29 cellular contexts compared by ENCODE assay signal in the genomic region with DNA sequence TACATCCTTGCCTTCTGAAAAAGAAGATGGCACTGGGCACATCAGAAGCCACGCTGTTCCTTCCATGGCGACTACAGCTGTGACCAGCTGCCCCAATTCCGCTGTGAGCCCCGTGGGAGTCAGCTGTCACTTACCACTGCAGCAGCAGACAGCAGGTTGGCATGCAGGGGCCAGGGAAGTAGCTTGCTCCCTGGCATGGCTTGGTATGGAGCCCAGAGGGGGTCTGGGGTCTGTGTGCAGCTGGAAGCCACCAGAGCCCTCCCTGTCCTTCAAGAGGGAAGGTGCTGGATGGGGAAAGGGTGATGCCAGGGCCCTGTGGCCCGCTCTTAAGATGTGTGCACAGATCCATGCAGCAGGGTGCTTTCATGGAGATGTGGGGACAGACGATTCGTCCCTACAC. TPM values are rescaled to one million over a fixed set of nuclear protein-coding genes. Genes with fewer than 3 reads are reported as not detected.
"Had no signal": no experiment of that assay in that cellular context is flagged by ENCODE, and none has a peak within 500 bp of the region (broad histone marks: within the 10 kb centered on the region; RNA-seq: fewer than 3 reads in every experiment).

No MANE protein-coding gene starts in this region.

- H3K9me3 ChIP-seq: heart right ventricle, thyroid gland, upper lobe of right lung had no signal

- H3K4me3 ChIP-seq: heart right ventricle, thyroid gland, upper lobe of right lung had no signal

- H3K27me3 ChIP-seq: brain microvascular endothelial cell, heart right ventricle, thyroid gland, upper lobe of right lung had no signal

- DNase-seq: activated CD4-positive, alpha-beta memory T cell treated with anti-CD3 and anti-CD28 coated beads for 36 hours; activated CD4-positive, alpha-beta T cell treated with anti-CD3 and anti-CD28 coated beads for 48 hours; activated CD4-positive, CD25-positive, alpha-beta regulatory T cell; activated gamma-delta T cell; activated naive CD4-positive, alpha-beta T cell treated with anti-CD3 and anti-CD28 coated beads, Interleukin-2, amount 50 U/mL, for 16 hours; activated T-cell treated with anti-CD3 and anti-CD28 coated beads, Interleukin-2, amount 50 U/mL, for 72 hours; brain microvascular endothelial cell; central memory CD4-positive, alpha-beta T cell; dermis blood vessel endothelial cell; effector CD8-positive, alpha-beta T cell; erythroblast; foreskin fibroblast; heart right ventricle; islet precursor cell; left colon; mesendoderm; naive thymus-derived CD4-positive, alpha-beta T cell; retina; stimulated activated CD4-positive, alpha-beta T cell treated with anti-CD3 and anti-CD28 coated beads, Interleukin-4, amount 100 ng/mL, for 24 hours; T-helper 17 cell; thyroid gland; upper lobe of right lung had no signal

- H3K4me1 ChIP-seq: thyroid gland had no signal

- H3K27ac ChIP-seq: brain microvascular endothelial cell, heart right ventricle, thyroid gland, upper lobe of right lung had no signal

- ATAC-seq: activated T-cell treated with anti-CD3 and anti-CD28 coated beads, Interleukin-2, amount 50 U/mL, for 72 hours; left colon; naive thymus-derived CD4-positive, alpha-beta T cell; T-helper 17 cell; upper lobe of right lung had no signal

- H3K36me3 ChIP-seq: brain microvascular endothelial cell, heart right ventricle, thyroid gland, upper lobe of right lung had no signal

RNA-seq across cellular contexts. Expression of a gene that starts 37.3 kb away (rescaled TPM):
- total RNA-seq: activated CD4-positive, alpha-beta memory T cell treated with anti-CD3 and anti-CD28 coated beads for 36 hours; activated T-cell treated with anti-CD3 and anti-CD28 coated beads, Interleukin-2, amount 50 U/mL, for 72 hours; aorta; dermis blood vessel endothelial cell; fibroblast of lung; heart right ventricle; left colon; lower leg skin; naive thymus-derived CD4-positive, alpha-beta T cell; neural crest cell; osteocyte; progenitor cell of endocrine pancreas; T-helper 17 cell; thyroid gland; upper lobe of right lung had no signal
- polyA plus RNA-seq: adipose tissue; aorta; fibroblast of lung; naive thymus-derived CD4-positive, alpha-beta T cell had no signal

RNA-seq across cellular contexts. Expression of a gene that starts 43.7 kb away (rescaled TPM):
- total RNA-seq: activated CD4-positive, alpha-beta memory T cell treated with anti-CD3 and anti-CD28 coated beads for 36 hours; activated T-cell treated with anti-CD3 and anti-CD28 coated beads, Interleukin-2, amount 50 U/mL, for 72 hours; dermis blood vessel endothelial cell; osteocyte had no signal
- polyA plus RNA-seq: aorta; fibroblast of lung; naive thymus-derived CD4-positive, alpha-beta T cell had no signal
